Comparison of ENCODE assay signal across 13 cellular contexts in genomic region chr14:65320661-65321308, GRCh38.
DNase-seq lines count a peak whose midpoint lies in the region; ATAC-seq and TF ChIP-seq lines count a peak whose summit lies in the region.
"Had no signal": no experiment of that assay in that cellular context is flagged by ENCODE, and none has a peak within 500 bp of the region (broad histone marks: within the 10 kb centered on the region; RNA-seq: fewer than 3 reads in every experiment).

No MANE protein-coding gene starts in this region.

- in situ Hi-C loops in brain microvascular endothelial cell (cut with HindIII; ENCODE audit: low pct_ligation_motif_present, low sequenced_read_pairs), result no loop called here

- H3K27ac ChIP-seq in epithelial cell of prostate (peak overlapping the region; percentile 34), brain microvascular endothelial cell (no peak overlapping the region)
- H3K27ac ChIP-seq: dorsolateral prefrontal cortex, SJSA1 had no signal

- ATAC-seq in GM18511 (IDR thresholded peaks at IDR 0.05; ENCODE audit: unreplicated experiment), result peak; percentile 40
- ATAC-seq in GM19463 (IDR thresholded peaks at IDR 0.05; ENCODE audit: unreplicated experiment), result peak; percentile 32

- TF ChIP-seq CTCF in GM10248 (IDR thresholded peaks at IDR 0.05; ENCODE audit: control extremely low read depth, extremely low read depth, low read depth, missing control alignments), result no peak
- TF ChIP-seq CTCF in brain microvascular endothelial cell (IDR thresholded peaks at IDR 0.05; ENCODE audit: low read depth, low read length, missing control alignments), result no peak

- POLR2A ChIA-PET in GM10248 (lab: Yijun Ruan, JAX), result interaction anchor here (1.6 kb wide), 1 partner anchor 18 kb away, joined by 13 read pairs; no protein-coding TSS in a partner anchor

- CTCF ChIA-PET in GM10248 (lab: Yijun Ruan, JAX), result interaction anchor here (0.8 to 4.5 kb wide), 18 partner anchors 8 to 504 kb away, joined by 3 to 41 read pairs (median 4); no protein-coding TSS in a partner anchor

- no peaks in the 10 kb centered on the region for H3K36me3 ChIP-seq in brain microvascular endothelial cell (replicated peaks)
- H3K36me3 ChIP-seq: SJSA1 had no signal

- H3K9me3 Mint-ChIP-seq in IgD-negative memory B cell, result no peaks in the 10 kb centered on the region
- H3K9me3 Mint-ChIP-seq: neural crest cell had no signal

- H3K27ac Mint-ChIP-seq in IgD-negative memory B cell, result peak overlapping the region; percentile 65 to 98 (median 84)

- H3K36me3 Mint-ChIP-seq in IgD-negative memory B cell, result peaks cover 7% of the 10 kb centered on the region

- peak overlapping the region in 3 of 4 donors; percentile 39 to 99 (median 44) for H3K4me3 Mint-ChIP-seq in IgD-negative memory B cell
- H3K4me3 Mint-ChIP-seq: neural crest cell had no signal

- H3K4me1 Mint-ChIP-seq in IgD-negative memory B cell, result peaks cover 57 to 61% (median 60%) of the 10 kb centered on the region in 3 donors

- DNase-seq in epithelial cell of prostate (ENCODE audit: low read depth, low spot score), result no peak
- no peak for DNase-seq in GM10248 (ENCODE audit: extremely low spot score)
- DNase-seq in brain microvascular endothelial cell, result no peak
- DNase-seq in activated CD4-positive, CD25-positive, alpha-beta regulatory T cell (lab: John Stamatoyannopoulos, UW), result no peak
- DNase-seq: dorsolateral prefrontal cortex, foreskin melanocyte, NCI-H1092, small intestine had no signal

- no peaks in the 10 kb centered on the region for H3K27me3 Mint-ChIP-seq in IgD-negative memory B cell

- H3K4me3 ChIP-seq in brain microvascular endothelial cell (ENCODE audit: low read depth, low read length), result no peak overlapping the region
- H3K4me3 ChIP-seq: dorsolateral prefrontal cortex, SJSA1 had no signal

- H3K27me3 ChIP-seq in brain microvascular endothelial cell (replicated peaks), result no peaks in the 10 kb centered on the region
- H3K27me3 ChIP-seq: dorsolateral prefrontal cortex, SJSA1 had no signal
